32 cellular contexts compared by ENCODE assay signal in the genomic region with DNA sequence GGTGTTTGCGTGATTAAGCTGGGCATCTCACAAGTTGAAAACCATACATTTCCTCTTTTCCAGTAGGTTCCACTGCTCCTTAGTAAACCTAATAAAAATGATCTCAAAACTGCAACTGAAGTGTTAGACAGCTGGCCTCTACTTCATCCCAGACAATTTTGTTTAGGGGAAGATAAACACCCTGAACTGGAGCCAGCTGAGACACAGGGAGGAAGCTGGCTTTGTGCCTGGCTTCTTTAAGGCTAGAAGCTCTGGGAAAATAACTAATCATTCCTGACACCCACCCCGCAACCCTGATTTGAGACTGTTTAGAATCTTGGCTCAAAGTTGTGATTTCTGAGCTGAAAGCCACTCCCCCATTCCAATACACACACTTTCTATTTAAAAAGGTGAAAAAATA. TPM values are rescaled to one million over a fixed set of nuclear protein-coding genes. Genes with fewer than 3 reads are reported as not detected.
"Had no signal": no experiment of that assay in that cellular context is flagged by ENCODE, and none has a peak within 500 bp of the region (broad histone marks: within the 10 kb centered on the region; RNA-seq: fewer than 3 reads in every experiment).

No MANE protein-coding gene starts in this region.

- H3K4me3 Mint-ChIP-seq: mesothelial cell of epicardium; naive B cell; natural killer cell treated with Interleukin-12 subunit alpha and Interleukin-12 subunit beta and Interleukin-15 and Interleukin-18, amount 100 ng/mL, for 72 hours; neural progenitor cell; stimulated activated effector memory CD8-positive, alpha-beta T cell treated with anti-CD3 and anti-CD28 coated beads, Interleukin-12 subunit alpha, Interleukin-12 subunit beta, amount 100 ng/mL, for 72 hours had no signal

- ATAC-seq: foreskin keratinocyte; gastroesophageal sphincter; mucosa of descending colon; natural killer cell treated with Interleukin-12 subunit alpha and Interleukin-12 subunit beta and Interleukin-15 and Interleukin-18, amount 100 ng/mL, for 72 hours; sciatic nerve; stimulated activated effector memory CD8-positive, alpha-beta T cell treated with anti-CD3 and anti-CD28 coated beads, Interleukin-12 subunit alpha, Interleukin-12 subunit beta, amount 100 ng/mL, for 72 hours had no signal

- H3K4me3 ChIP-seq: coronary artery, esophagus muscularis mucosa, gastroesophageal sphincter, heart right ventricle, mucosa of descending colon, neural progenitor cell, stomach, thyroid gland, vagina had no signal

- H3K27me3 Mint-ChIP-seq: naive B cell; natural killer cell treated with Interleukin-12 subunit alpha and Interleukin-12 subunit beta and Interleukin-15 and Interleukin-18, amount 100 ng/mL, for 72 hours had no signal

- H3K4me1 ChIP-seq: foreskin keratinocyte, neural progenitor cell, thyroid gland, vagina had no signal

- H3K27ac Mint-ChIP-seq: mesothelial cell of epicardium; naive B cell; natural killer cell treated with Interleukin-12 subunit alpha and Interleukin-12 subunit beta and Interleukin-15 and Interleukin-18, amount 100 ng/mL, for 72 hours; neural progenitor cell; stimulated activated effector memory CD8-positive, alpha-beta T cell treated with anti-CD3 and anti-CD28 coated beads, Interleukin-12 subunit alpha, Interleukin-12 subunit beta, amount 100 ng/mL, for 72 hours had no signal

- H3K9me3 Mint-ChIP-seq: natural killer cell treated with Interleukin-12 subunit alpha and Interleukin-12 subunit beta and Interleukin-15 and Interleukin-18, amount 100 ng/mL, for 72 hours; neural progenitor cell had no signal

- H3K9me3 ChIP-seq: mucosa of descending colon, stomach, thyroid gland, vagina had no signal

- DNase-seq: dermis blood vessel endothelial cell; effector memory CD4-positive, alpha-beta T cell; foreskin keratinocyte; glutamatergic neuron; hippocampal formation; left cardiac atrium; mesenchymal stem cell; naive B cell; retina; stimulated activated CD4-positive, alpha-beta T cell treated with anti-CD3 and anti-CD28 coated beads, Interleukin-2, amount 100 ng/mL, for 24 hours; stimulated activated CD4-positive, alpha-beta T cell treated with anti-CD3 and anti-CD28 coated beads, Interleukin-4, amount 100 ng/mL, for 24 hours; stimulated activated naive CD4-positive, alpha-beta T cell treated with Interleukin-2 at 50 U/mL for 16 hours; stomach; thyroid gland; trophoblast cell had no signal

- H3K27me3 ChIP-seq: foreskin keratinocyte, neural progenitor cell, thyroid gland, vagina had no signal

- H3K27ac ChIP-seq: coronary artery, esophagus muscularis mucosa, foreskin keratinocyte, gastroesophageal sphincter, heart right ventricle, neural progenitor cell, stomach, thyroid gland, vagina had no signal

- H3K36me3 ChIP-seq: esophagus muscularis mucosa, gastroesophageal sphincter, heart right ventricle, neural progenitor cell, stomach, thyroid gland, vagina had no signal

- H3K36me3 Mint-ChIP-seq: mesothelial cell of epicardium; naive B cell; natural killer cell treated with Interleukin-12 subunit alpha and Interleukin-12 subunit beta and Interleukin-15 and Interleukin-18, amount 100 ng/mL, for 72 hours; neural progenitor cell; stimulated activated effector memory CD8-positive, alpha-beta T cell treated with anti-CD3 and anti-CD28 coated beads, Interleukin-12 subunit alpha, Interleukin-12 subunit beta, amount 100 ng/mL, for 72 hours had no signal

- H3K4me1 Mint-ChIP-seq: naive B cell; neural progenitor cell; stimulated activated effector memory CD8-positive, alpha-beta T cell treated with anti-CD3 and anti-CD28 coated beads, Interleukin-12 subunit alpha, Interleukin-12 subunit beta, amount 100 ng/mL, for 72 hours had no signal

RNA-seq across cellular contexts. Expression of a gene that starts 11.6 kb away (rescaled TPM):
- total RNA-seq: dermis blood vessel endothelial cell; endothelial cell of umbilical vein; epithelial cell of proximal tubule; fibroblast of lung; foreskin keratinocyte; lung microvascular endothelial cell; natural killer cell treated with Interleukin-12 subunit alpha and Interleukin-12 subunit beta and Interleukin-15 and Interleukin-18, amount 100 ng/mL, for 72 hours; osteocyte; pulmonary artery endothelial cell; vagina had no signal
